In genomic region chrX:110536788-110537187, GRCh38 we compare ENCODE assay signal across 15 cellular contexts.
DNase-seq lines count a peak whose midpoint lies in the region; ATAC-seq, FAIRE-seq and TF ChIP-seq lines count a peak whose summit lies in the region.
"Had no signal": no experiment of that assay in that cellular context is flagged by ENCODE, and none has a peak within 500 bp of the region (broad histone marks: within the 10 kb centered on the region; RNA-seq: fewer than 3 reads in every experiment).

No MANE protein-coding gene starts in this region.

- no peak overlapping the region for H3K4me3 Mint-ChIP-seq in astrocyte (ENCODE audit: unreplicated experiment)
- H3K4me3 Mint-ChIP-seq in mesothelial cell of epicardium: no peak overlapping the region
- H3K4me3 Mint-ChIP-seq: CD14-positive monocyte had no signal

- H3K4me2 ChIP-seq in astrocyte (ENCODE audit: low read length): no peak overlapping the region
- H3K4me2 ChIP-seq in SK-N-SH: no peak overlapping the region

- no peaks in the 10 kb centered on the region for H3F3A ChIP-seq in SK-N-SH (replicated peaks; ENCODE audit: insufficient read depth)

- no peaks in the 10 kb centered on the region for H3K9me2 ChIP-seq in SK-N-SH

- H3K4me1 Mint-ChIP-seq in astrocyte (ENCODE audit: low read depth, unreplicated experiment): no peaks in the 10 kb centered on the region
- peaks cover 4% of the 10 kb centered on the region for H3K4me1 Mint-ChIP-seq in mesothelial cell of epicardium

- no peak for FAIRE-seq in astrocyte (lab: Jason Lieb, UNC)

- ATAC-seq in GM18873 (IDR thresholded peaks at IDR 0.05; ENCODE audit: low FRiP score, unreplicated experiment): no peak
- no peak for ATAC-seq in HG03095 (IDR thresholded peaks at IDR 0.05; ENCODE audit: unreplicated experiment)

- TF ChIP-seq EP300 in SK-N-SH (IDR thresholded peaks at IDR 0.05; ENCODE audit: borderline replicate concordance in 1 of 2, low read depth in 1 of 2, low read length in 1 of 2): no peak

- H3K9ac ChIP-seq in astrocyte (ENCODE audit: low read length) (no peak overlapping the region), SK-N-SH (no peak overlapping the region)

- H3K79me2 ChIP-seq in astrocyte (ENCODE audit: insufficient read depth, low read length): no peaks in the 10 kb centered on the region
- no peaks in the 10 kb centered on the region for H3K79me2 ChIP-seq in SK-N-SH (ENCODE audit: insufficient read depth)

- 22% methylated on average over 2 of the region's 2 CpGs for WGBS in SK-N-SH (ENCODE audit: low lambda C conversion rate)

- no peak overlapping the region for H3K27ac Mint-ChIP-seq in astrocyte (ENCODE audit: unreplicated experiment)
- no peak overlapping the region for H3K27ac Mint-ChIP-seq in mesothelial cell of epicardium

- H3K27me3 Mint-ChIP-seq in astrocyte (ENCODE audit: low read depth, unreplicated experiment): no peaks in the 10 kb centered on the region
- peaks cover 1% of the 10 kb centered on the region for H3K27me3 Mint-ChIP-seq in mesothelial cell of epicardium (ENCODE audit: low read depth)

- H3K9me3 Mint-ChIP-seq in astrocyte (ENCODE audit: unreplicated experiment) (no peaks in the 10 kb centered on the region), mesothelial cell of epicardium (peaks cover 28% of the 10 kb centered on the region)

- in situ Hi-C loops in KBM-7 (cut with MboI; ENCODE audit: low pct_unique_long_range_greater_than_20kb, low sequenced_read_pairs): no loop called here

- H3K27me3 ChIP-seq in astrocyte (ENCODE audit: insufficient read depth, low read length) (no peaks in the 10 kb centered on the region), SK-N-SH (ENCODE audit: insufficient read depth) (peaks cover 5% of the 10 kb centered on the region; the same call in 1 of the 2 replicates)

- CTCF ChIA-PET in SK-N-SH (lab: Yijun Ruan, JAX): no interaction called here

- H4K20me1 ChIP-seq in astrocyte (ENCODE audit: insufficient read depth, low read length) (no peaks in the 10 kb centered on the region), SK-N-SH (ENCODE audit: insufficient read depth) (no peaks in the 10 kb centered on the region)

- DNase-seq in KBM-7: peak; percentile 72
- DNase-seq in NCI-H524 (lab: John Stamatoyannopoulos, UW): peak; percentile 48 to 76
- peak; percentile 94 for DNase-seq in SIG-M5 treated with dmso at 0.1 percent for 504 hours (lab: John Stamatoyannopoulos, UW; ENCODE audit: unreplicated experiment)
- peak; percentile 2 for DNase-seq in astrocyte (ENCODE audit: low read depth)
- DNase-seq in mesothelial cell of epicardium (ENCODE audit: low spot score in 2 of 2, unreplicated experiment in 2 of 2): no peak
- no peak for DNase-seq in SK-N-SH
- DNase-seq: Caco-2, EL, KG1, NCI-H1417, NCI-H187 treated with DMSO at 0.1 percent for 48 hours, SHP77 treated with DMSO at 0.1 percent for 48 hours had no signal

- POLR2A ChIA-PET in SK-N-SH (lab: Yijun Ruan, JAX): no interaction called here

- TF ChIP-seq RAD21 in SK-N-SH (IDR thresholded peaks at IDR 0.05; ENCODE audit: low read length): no peak

- H3K36me3 ChIP-seq in astrocyte (ENCODE audit: insufficient read depth, low read length) (no peaks in the 10 kb centered on the region), SK-N-SH (replicated peaks in 1 of 2; ENCODE audit: control insufficient read depth in 1 of 2, insufficient read depth in 2 of 2, low read length in 1 of 2) (no peaks in the 10 kb centered on the region)

- no peak for TF ChIP-seq CTCF in astrocyte (IDR thresholded peaks at IDR 0.05; ENCODE audit: insufficient read depth, low read depth, low read length)
- TF ChIP-seq CTCF in mesothelial cell of epicardium (IDR thresholded peaks at IDR 0.05; ENCODE audit: unreplicated experiment): no peak
- TF ChIP-seq CTCF in SK-N-SH (IDR thresholded peaks at IDR 0.05): no peak

- H3K27ac ChIP-seq in astrocyte (ENCODE audit: low read depth, low read length) (no peak overlapping the region), SK-N-SH (ENCODE audit: low read depth in 2 of 2, low read length in 1 of 2) (no peak overlapping the region)

- H3K4me1 ChIP-seq in astrocyte (ENCODE audit: insufficient read depth, low read length) (no peaks in the 10 kb centered on the region), SK-N-SH (ENCODE audit: control insufficient read depth in 1 of 2, insufficient read depth in 2 of 2, low read depth in 1 of 2, low read length in 1 of 2) (no peaks in the 10 kb centered on the region)
- H3K4me1 ChIP-seq: Caco-2 had no signal

- H3K4me3 ChIP-seq in astrocyte (ENCODE audit: insufficient read depth, low read depth, low read length) (no peak overlapping the region), SK-N-SH (ENCODE audit: low read depth in 2 of 2, low read length in 1 of 2) (no peak overlapping the region)

- H2AFZ ChIP-seq in astrocyte (ENCODE audit: low read depth, low read length): no peak overlapping the region
- no peak overlapping the region for H2AFZ ChIP-seq in SK-N-SH (ENCODE audit: low read depth)

- H3K9me3 ChIP-seq in astrocyte (ENCODE audit: insufficient read depth, low read depth, low read length): no peaks in the 10 kb centered on the region
- no peaks in the 10 kb centered on the region for H3K9me3 ChIP-seq in SK-N-SH
- H3K9me3 ChIP-seq: Caco-2 had no signal

- no peaks in the 10 kb centered on the region for H3K36me3 Mint-ChIP-seq in astrocyte (ENCODE audit: low read depth, unreplicated experiment)
- H3K36me3 Mint-ChIP-seq in mesothelial cell of epicardium: no peaks in the 10 kb centered on the region
- H3K36me3 Mint-ChIP-seq: CD14-positive monocyte had no signal

TF ChIP-seq in SK-N-SH, 30 proteins besides CTCF, POLR2A, EP300 and RAD21:
- TF ChIP-seq, protein P1, sequence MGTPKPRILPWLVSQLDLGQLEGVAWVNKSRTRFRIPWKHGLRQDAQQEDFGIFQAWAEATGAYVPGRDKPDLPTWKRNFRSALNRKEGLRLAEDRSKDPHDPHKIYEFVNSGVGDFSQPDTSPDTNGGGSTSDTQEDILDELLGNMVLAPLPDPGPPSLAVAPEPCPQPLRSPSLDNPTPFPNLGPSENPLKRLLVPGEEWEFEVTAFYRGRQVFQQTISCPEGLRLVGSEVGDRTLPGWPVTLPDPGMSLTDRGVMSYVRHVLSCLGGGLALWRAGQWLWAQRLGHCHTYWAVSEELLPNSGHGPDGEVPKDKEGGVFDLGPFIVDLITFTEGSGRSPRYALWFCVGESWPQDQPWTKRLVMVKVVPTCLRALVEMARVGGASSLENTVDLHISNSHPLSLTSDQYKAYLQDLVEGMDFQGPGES (IDR thresholded peaks at IDR 0.05; ENCODE audit: low read depth, low read length): no peak
- no peak for TF ChIP-seq RFX5 (IDR thresholded peaks at IDR 0.05; ENCODE audit: low read length)
- TF ChIP-seq, protein P2, sequence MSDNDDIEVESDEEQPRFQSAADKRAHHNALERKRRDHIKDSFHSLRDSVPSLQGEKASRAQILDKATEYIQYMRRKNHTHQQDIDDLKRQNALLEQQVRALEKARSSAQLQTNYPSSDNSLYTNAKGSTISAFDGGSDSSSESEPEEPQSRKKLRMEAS (IDR thresholded peaks at IDR 0.05; ENCODE audit: low read depth): no peak
- no peak for TF ChIP-seq SMC3 (IDR thresholded peaks at IDR 0.05; ENCODE audit: low read depth, low read length)

Comparison
In these comparisons a context has a peak if more than half of its experiments do, and no peak if none do; other contexts are left out.
1. DNase-seq: peak in KBM-7 (single experiment), NCI-H524 (2 of 2), SIG-M5 treated with dmso at 0.1 percent for 504 hours (single experiment) and astrocyte (single experiment); none in mesothelial cell of epicardium (0 of 2) and SK-N-SH (single experiment).